ENCODE assay signal across 26 cellular contexts in the genomic region with DNA sequence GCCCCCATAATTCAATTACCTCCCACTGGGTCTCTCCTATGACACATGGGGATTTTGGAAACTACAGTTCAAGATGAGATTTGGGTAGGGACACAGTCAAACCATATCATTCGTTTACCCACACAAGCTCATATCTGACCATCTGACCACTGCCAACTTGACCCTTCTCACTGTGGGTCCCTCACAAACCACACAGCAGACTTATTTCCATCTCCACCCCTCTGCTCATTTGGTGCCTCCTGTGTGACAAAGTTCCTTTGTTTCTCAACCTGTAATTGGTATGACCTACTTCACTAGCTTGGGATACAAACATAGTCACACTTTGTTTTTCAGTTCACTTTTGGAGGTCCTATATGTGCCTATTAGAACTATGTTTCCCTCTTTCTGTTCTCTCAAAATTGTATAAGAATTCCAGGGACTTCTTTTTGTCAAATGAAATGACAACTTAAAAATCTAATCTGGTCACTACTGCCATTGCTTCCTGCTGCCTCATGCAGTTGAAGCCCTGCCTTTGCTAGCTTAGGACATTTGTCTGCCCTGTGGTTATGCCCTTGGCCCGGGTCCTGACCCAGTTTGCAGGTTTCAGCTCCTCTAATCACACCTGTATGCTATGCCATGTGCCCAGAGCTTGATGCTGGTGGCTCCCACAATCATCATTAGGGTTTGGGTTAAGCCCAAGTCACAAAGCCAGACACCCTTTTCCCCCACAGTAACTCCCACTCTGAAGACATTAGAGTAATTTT.
"Had no signal": no experiment of that assay in that cellular context is flagged by ENCODE, and none has a peak within 500 bp of the region (broad histone marks: within the 10 kb centered on the region; RNA-seq: fewer than 3 reads in every experiment).

No MANE protein-coding gene starts in this region.

- H3K27ac ChIP-seq: brain microvascular endothelial cell, Peyer's patch had no signal

- H3K36me3 Mint-ChIP-seq: activated naive CD8-positive, alpha-beta T cell had no signal

- H3K4me1 ChIP-seq: Peyer's patch had no signal

- H3K4me1 Mint-ChIP-seq: activated B cell treated with CpG ODN at 0.5 μM for 24 hours; activated CD4-positive, alpha-beta T cell treated with anti-CD3 and anti-CD28 coated beads, Interleukin-2, amount 10 ng/mL, durations not matched to agents 24 days and 14 days; activated CD8-positive, alpha-beta memory T cell treated with anti-CD3 and anti-CD28 coated beads, Interleukin-2, amount 10 ng/mL, durations not matched to agents 7 days and 5 days; T-helper 17 cell had no signal

- H3K4me3 Mint-ChIP-seq: activated B cell treated with CpG ODN at 0.5 μM for 24 hours; activated CD4-positive, alpha-beta T cell treated with anti-CD3 and anti-CD28 coated beads, Interleukin-2, amount 10 ng/mL, durations not matched to agents 24 days and 14 days; activated CD8-positive, alpha-beta memory T cell treated with anti-CD3 and anti-CD28 coated beads, Interleukin-2, amount 10 ng/mL, durations not matched to agents 7 days and 5 days; activated naive CD8-positive, alpha-beta T cell; activated T-cell treated with anti-CD3 and anti-CD28 coated beads, Interleukin-2, amount 50 U/mL, for 24 hours; T-helper 17 cell had no signal

- H3K27ac Mint-ChIP-seq: activated B cell treated with CpG ODN at 0.5 μM for 24 hours; activated CD4-positive, alpha-beta T cell treated with anti-CD3 and anti-CD28 coated beads, Interleukin-2, amount 10 ng/mL, durations not matched to agents 24 days and 14 days; activated CD8-positive, alpha-beta memory T cell treated with anti-CD3 and anti-CD28 coated beads, Interleukin-2, amount 10 ng/mL, durations not matched to agents 7 days and 5 days; activated naive CD8-positive, alpha-beta T cell; activated T-cell treated with anti-CD3 and anti-CD28 coated beads, Interleukin-2, amount 50 U/mL, for 24 hours; T-helper 17 cell had no signal

- ATAC-seq: activated CD8-positive, alpha-beta memory T cell treated with anti-CD3 and anti-CD28 coated beads, Interleukin-2, amount 10 ng/mL, durations not matched to agents 7 days and 5 days; T-helper 17 cell had no signal

- H3K4me3 ChIP-seq: MG63, Peyer's patch had no signal

- H3K36me3 ChIP-seq: brain microvascular endothelial cell, MG63, Peyer's patch had no signal

- DNase-seq: activated B cell treated with CpG ODN at 0.5 μM for 24 hours; activated CD4-positive, alpha-beta T cell treated with anti-CD3 and anti-CD28 coated beads for 1 hour; activated CD4-positive, alpha-beta T cell treated with anti-CD3 and anti-CD28 coated beads, Interleukin-2, amount 10 ng/mL, durations not matched to agents 24 days and 14 days; activated CD4-positive, alpha-beta T cell treated with anti-CD3 and anti-CD28 coated beads, Interleukin-2, amount 50 U/mL, for 48 hours; activated CD8-positive, alpha-beta memory T cell treated with anti-CD3 and anti-CD28 coated beads, Interleukin-2, amount 10 ng/mL, durations not matched to agents 7 days and 5 days; activated effector memory CD4-positive, alpha-beta T cell treated with anti-CD3 and anti-CD28 coated beads, Interleukin-2, amount 50 U/mL, for 16 hours; activated naive CD4-positive, alpha-beta T cell treated with Interleukin-2 at 50 U/mL for 16 hours; activated T-cell treated with anti-CD3 and anti-CD28 coated beads, Interleukin-2, amount 50 U/mL, for 24 hours; amygdala; brain microvascular endothelial cell; MG63; MV-4-11; NCI-H1092 treated with DMSO at 0.1 percent for 48 hours; NCI-H1417 treated with DMSO at 0.1 percent for 48 hours; NCI-H1694; NCI-H2029; NCI-H2107; NCI-H345; NCI-H510A; NCI-H526 treated with DMSO at 0.1 percent for 48 hours; NK-92 treated with Interleukin-12 subunit alpha and Interleukin-12 subunit beta, amount 100 ng/mL, for 24 hours; Peyer's patch; SIG-M5; T-helper 17 cell; T-helper 9 cell had no signal

- H3K27me3 ChIP-seq: brain microvascular endothelial cell, MG63, Peyer's patch had no signal

- H3K9me3 Mint-ChIP-seq: activated T-cell treated with anti-CD3 and anti-CD28 coated beads, Interleukin-2, amount 50 U/mL, for 24 hours had no signal
